5 cellular contexts compared by ENCODE assay signal in genomic region chr15:21369177-21369576, GRCh38.
DNase-seq lines count a peak whose midpoint lies in the region; ATAC-seq and TF ChIP-seq lines count a peak whose summit lies in the region.
"Not testable (repeated sequence)": the region's sequence is repeated elsewhere in the genome, so short reads cannot be mapped to it uniquely, and the experiment has no call there.

No MANE protein-coding gene starts in this region.

- peak; percentile 0 for DNase-seq in activated CD4-positive, alpha-beta T cell treated with anti-CD3 and anti-CD28 coated beads for 1 hour
- DNase-seq in Right ventricle myocardium inferior (ENCODE audit: missing footprints) (peak; percentile 52), right cardiac atrium (peak in 2 of 3 donors; percentile 4 to 6), lower lobe of right lung (peak; percentile 28), spleen (peak; percentile 28)

- H3K4me3 ChIP-seq in right cardiac atrium (ENCODE audit: low read length); lower lobe of right lung; spleen: not testable (repeated sequence)

- WGBS in right cardiac atrium: 96% methylated on average over 11 of the region's 26 CpGs
- WGBS in spleen, 5 donors: 89 to 94% (median 93%) methylated on average over 5 to 14 of the region's 26 CpGs; no CpG with 5 or more reads in 2 of the 5 donors

- not testable (repeated sequence) for H3K4me1 ChIP-seq in right cardiac atrium (ENCODE audit: control insufficient read depth, insufficient read depth, low read length); lower lobe of right lung; spleen

- H3K27me3 ChIP-seq in right cardiac atrium (ENCODE audit: control insufficient read depth, insufficient read depth); lower lobe of right lung (ENCODE audit: low read depth); spleen (replicated peaks in 1 of 7): not testable (repeated sequence)

- TF ChIP-seq POLR2A in spleen (IDR thresholded peaks at IDR 0.05): not testable (repeated sequence)

- TF ChIP-seq CTCF in lower lobe of right lung (IDR thresholded peaks at IDR 0.05); spleen (IDR thresholded peaks at IDR 0.05 in 8 of 11, conservative IDR thresholded peaks at IDR 0.05 in 3 of 11): not testable (repeated sequence)

- ATAC-seq in Right ventricle myocardium inferior, right cardiac atrium, lower lobe of right lung: not testable (repeated sequence)

- intact Hi-C loops in Right ventricle myocardium inferior (cut with DNase I); right cardiac atrium (cut with DNase I); lower lobe of right lung (cut with DNase I); spleen (cut with DNase I; ENCODE audit: low total_unique reads): not testable (repeated sequence)

- H3K27ac ChIP-seq in right cardiac atrium (ENCODE audit: low read length); lower lobe of right lung; spleen: not testable (repeated sequence)

- not testable (repeated sequence) for H3K36me3 ChIP-seq in lower lobe of right lung, spleen

- not testable (repeated sequence) for H3K9me3 ChIP-seq in right cardiac atrium (ENCODE audit: control insufficient read depth, low read length); lower lobe of right lung; spleen

Comparison
In these comparisons a context has a peak if more than half of its experiments do, and no peak if none do; other contexts are left out.
1. DNase-seq: peak in every context shown above with its lines; median percentile 52 in Right ventricle myocardium inferior; 28 in lower lobe of right lung; 28 in spleen; 5 in right cardiac atrium; 0 in activated CD4-positive, alpha-beta T cell treated with anti-CD3 and anti-CD28 coated beads for 1 hour.